Comparison of ENCODE assay signal across 21 cellular contexts in the genomic region with DNA sequence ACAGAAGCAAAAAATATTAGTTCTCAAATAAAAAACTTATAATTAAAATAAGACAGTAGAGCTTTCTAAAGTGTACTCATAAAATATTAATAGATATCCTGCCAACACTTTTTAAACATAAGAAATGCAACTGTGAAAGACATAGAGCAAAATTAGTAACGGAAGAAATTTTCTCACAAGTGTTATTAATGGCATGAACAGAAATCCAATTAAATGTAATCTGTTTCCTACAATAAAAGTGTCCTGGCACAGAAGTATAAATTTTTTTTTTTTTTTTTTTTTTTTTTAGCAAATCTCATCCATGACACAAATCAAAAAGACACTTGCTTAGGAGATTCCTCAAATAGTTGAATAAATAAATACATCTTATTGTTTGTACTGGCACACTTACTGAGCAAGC.
"Had no signal": no experiment of that assay in that cellular context is flagged by ENCODE, and none has a peak within 500 bp of the region (broad histone marks: within the 10 kb centered on the region; RNA-seq: fewer than 3 reads in every experiment).

No MANE protein-coding gene starts in this region.

- H2AFZ ChIP-seq: hepatocyte had no signal

- H3K27ac ChIP-seq: colonic mucosa, esophagus muscularis mucosa, foreskin keratinocyte, gastroesophageal sphincter, heart left ventricle, hepatocyte, left lung, lower lobe of right lung had no signal

- H3K4me2 ChIP-seq: hepatocyte had no signal

- H3K9me3 ChIP-seq: colonic mucosa, esophagus muscularis mucosa, gastroesophageal sphincter, lower lobe of right lung, mucosa of descending colon had no signal

- H3K4me1 ChIP-seq: colonic mucosa, foreskin keratinocyte, gastroesophageal sphincter, heart left ventricle, left lung, lower lobe of right lung had no signal

- H3K79me2 ChIP-seq: hepatocyte had no signal

- H3K4me3 ChIP-seq: colonic mucosa, esophagus muscularis mucosa, gastroesophageal sphincter, heart left ventricle, hepatocyte, left lung, lower lobe of right lung, mucosa of descending colon had no signal

- H3K27me3 ChIP-seq: colonic mucosa, esophagus muscularis mucosa, foreskin keratinocyte, gastroesophageal sphincter, heart left ventricle, hepatocyte, left lung had no signal

- DNase-seq: colonic mucosa; cortex of kidney; effector CD8-positive, alpha-beta T cell; effector memory CD8-positive, alpha-beta T cell; endodermal cell; foreskin keratinocyte; heart left ventricle; hypothalamus; immature natural killer cell; left cardiac atrium; left lung; left ventricle myocardium superior; lower lobe of right lung; mesenchymal stem cell; mucosa of descending colon; naive B cell had no signal

- FAIRE-seq: endothelial cell of umbilical vein, keratinocyte had no signal

- H3K36me3 ChIP-seq: colonic mucosa, esophagus muscularis mucosa, gastroesophageal sphincter, heart left ventricle, left lung, lower lobe of right lung had no signal

- ATAC-seq: effector memory CD8-positive, alpha-beta T cell; foreskin keratinocyte; gastroesophageal sphincter; heart left ventricle; left cardiac atrium; left lung; left ventricle myocardium superior; lower lobe of right lung; mucosa of descending colon had no signal
